ENCODE assay signal across 9 cellular contexts in the genomic region with DNA sequence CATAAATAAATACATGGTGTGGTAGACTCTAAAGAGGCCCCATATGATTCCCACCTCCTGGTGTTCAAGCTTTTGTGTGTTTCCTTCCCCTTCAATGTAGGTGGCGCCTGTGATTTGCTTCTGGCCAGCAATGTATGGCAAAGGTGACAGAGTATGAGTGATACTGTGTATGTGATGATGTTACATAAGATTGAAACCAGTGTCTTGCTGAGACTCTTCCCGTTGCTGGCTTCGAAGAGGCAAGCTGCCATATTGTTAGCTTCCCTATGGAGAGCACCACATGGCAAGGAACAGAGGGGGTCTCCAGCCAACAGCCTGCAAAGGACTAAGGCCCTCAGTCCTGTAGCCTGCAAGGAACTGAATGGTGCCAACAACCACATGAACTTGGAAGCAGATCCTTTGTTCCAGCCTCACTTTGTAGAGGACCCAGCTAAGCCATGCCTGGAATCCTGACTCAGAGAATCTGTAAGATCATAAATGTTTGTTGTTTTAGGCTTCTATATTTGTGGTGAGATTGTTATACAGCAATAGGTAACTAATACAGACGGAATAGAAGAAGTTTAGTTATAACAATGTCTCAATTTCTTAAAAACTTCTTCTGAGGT. TPM values are rescaled to one million over a fixed set of nuclear protein-coding genes. Genes with fewer than 3 reads are reported as not detected.
DNase-seq lines count a peak whose midpoint lies in the region; ATAC-seq and TF ChIP-seq lines count a peak whose summit lies in the region.
"Had no signal": no experiment of that assay in that cellular context is flagged by ENCODE, and none has a peak within 500 bp of the region (broad histone marks: within the 10 kb centered on the region; RNA-seq: fewer than 3 reads in every experiment).

No MANE protein-coding gene starts in this region.

- peak overlapping the region; percentile 88 for H3K9ac ChIP-seq in Loucy (ENCODE audit: low read depth, low read length, poor library complexity, severe bottlenecking)

- H3K27ac ChIP-seq in psoas muscle = peak overlapping the region; percentile 98

- H3K4me1 ChIP-seq in Loucy (ENCODE audit: insufficient read depth, low read length, poor library complexity, severe bottlenecking) = peaks cover 39% of the 10 kb centered on the region
- H3K4me1 ChIP-seq in psoas muscle = peaks cover 32% of the 10 kb centered on the region

- H3K79me2 ChIP-seq in Loucy (ENCODE audit: insufficient read depth, low read length) = peaks cover 50% of the 10 kb centered on the region

- H3K27ac Mint-ChIP-seq in activated CD4-positive, alpha-beta T cell treated with anti-CD3 and anti-CD28 coated beads for 36 hours = peak overlapping the region; percentile 64

- H3K4me1 Mint-ChIP-seq in activated CD4-positive, alpha-beta T cell treated with anti-CD3 and anti-CD28 coated beads for 36 hours = peaks cover 39% of the 10 kb centered on the region

- CTCF ChIA-PET in activated CD4-positive, alpha-beta T cell treated with anti-CD3 and anti-CD28 coated beads for 36 hours (lab: Charles Lee) = interaction anchor here (0.7 to 2.8 kb wide), 6 partner anchors 10 to 176 kb away, joined by 3 to 13 read pairs (median 4); no protein-coding TSS in a partner anchor

- peak overlapping the region; percentile 95 for H3K4me2 ChIP-seq in Loucy (ENCODE audit: low read depth, low read length, poor library complexity, severe bottlenecking)

- peaks cover 4% of the 10 kb centered on the region for H3K9me3 Mint-ChIP-seq in activated CD4-positive, alpha-beta T cell treated with anti-CD3 and anti-CD28 coated beads for 36 hours (ENCODE audit: low read depth)

- no peaks in the 10 kb centered on the region for H3F3A ChIP-seq in Loucy (ENCODE audit: low read depth)

- H3K36me3 Mint-ChIP-seq in activated CD4-positive, alpha-beta T cell treated with anti-CD3 and anti-CD28 coated beads for 36 hours (ENCODE audit: low read depth) = peaks cover 23% of the 10 kb centered on the region

- TF ChIP-seq CTCF in Loucy (conservative IDR thresholded peaks at IDR 0.05; ENCODE audit: low read length) = peak; percentile 65
- no peak for TF ChIP-seq CTCF in psoas muscle (IDR thresholded peaks at IDR 0.05)

- intact Hi-C loops in activated CD4-positive, alpha-beta T cell treated with anti-CD3 and anti-CD28 coated beads for 36 hours (cut with DNase I, micrococcal nuclease) = loop anchor here in 1 of 2 experiments (5.0 kb wide), 1 partner anchor 169 kb away; a partner anchor contains a TSS
- intact Hi-C loops in psoas muscle (cut with DNase I) = loop anchor here (5.0 kb wide), 2 partner anchors 36 to 56 kb away; no protein-coding TSS in a partner anchor

- no peaks in the 10 kb centered on the region for H3K27me3 ChIP-seq in Loucy (ENCODE audit: insufficient read depth, low read length, poor library complexity, severe bottlenecking)
- H3K27me3 ChIP-seq in psoas muscle (ENCODE audit: insufficient read depth in 3 of 3, low read length in 2 of 3) = no peaks in the 10 kb centered on the region

- DNase-seq in activated CD4-positive, alpha-beta T cell treated with anti-CD3 and anti-CD28 coated beads for 36 hours = peak; percentile 49
- no peak for DNase-seq in activated CD4-positive, alpha-beta T cell treated with anti-CD3 and anti-CD28 coated beads, Interleukin-2, amount 50 U/mL, for 4 hours
- peak; percentile 74 for DNase-seq in astrocyte of the hippocampus (ENCODE audit: low read depth, low spot score)
- no peak for DNase-seq in psoas muscle
- DNase-seq in D341Med (ENCODE audit: low spot score) = no peak
- no peak for DNase-seq in NCI-H1105 treated with DMSO at 0.1 percent for 48 hours (lab: John Stamatoyannopoulos, UW)
- DNase-seq in DMS79 treated with DMSO at 0.1 percent for 48 hours (lab: John Stamatoyannopoulos, UW) = no peak
- DNase-seq: GF-D8 had no signal

- ATAC-seq in activated CD4-positive, alpha-beta T cell treated with anti-CD3 and anti-CD28 coated beads for 36 hours = peak; percentile 25
- no peak for ATAC-seq in psoas muscle

- 64 to 80% (median 74%) methylated on average over 4 of the region's 4 CpGs for WGBS in psoas muscle, 3 donors

- H2AFZ ChIP-seq in Loucy (ENCODE audit: low read length) = no peak overlapping the region

- H4K20me1 ChIP-seq in Loucy (ENCODE audit: insufficient read depth, low read length, poor library complexity, severe bottlenecking) = peaks cover 26% of the 10 kb centered on the region

- peak overlapping the region; percentile 85 for H3K4me3 ChIP-seq in Loucy (ENCODE audit: low read length, poor library complexity, severe bottlenecking)
- H3K4me3 ChIP-seq in psoas muscle = peak overlapping the region; percentile 74

- H3K9me3 ChIP-seq in Loucy (ENCODE audit: insufficient read depth, low read depth, low read length) = no peaks in the 10 kb centered on the region
- no peaks in the 10 kb centered on the region for H3K9me3 ChIP-seq in psoas muscle

- H3K27me3 Mint-ChIP-seq in activated CD4-positive, alpha-beta T cell treated with anti-CD3 and anti-CD28 coated beads for 36 hours = no peaks in the 10 kb centered on the region

- POLR2A ChIA-PET in activated CD4-positive, alpha-beta T cell treated with anti-CD3 and anti-CD28 coated beads for 36 hours (lab: Charles Lee) = interaction anchor here (2.8 kb wide), 1 partner anchor 150 kb away, joined by 12 read pairs; a partner anchor contains a TSS

- H3K9me2 ChIP-seq in Loucy (replicated peaks; ENCODE audit: low read depth, low read length) = no peaks in the 10 kb centered on the region

- peak overlapping the region; percentile 84 for H3K4me3 Mint-ChIP-seq in activated CD4-positive, alpha-beta T cell treated with anti-CD3 and anti-CD28 coated beads for 36 hours

- no peaks in the 10 kb centered on the region for H3K36me3 ChIP-seq in Loucy (ENCODE audit: insufficient read depth, low read length)
- peaks cover 0 to 9% of the 10 kb centered on the region in 2 donors for H3K36me3 ChIP-seq in psoas muscle (ENCODE audit: insufficient read depth in 1 of 2, low read depth in 1 of 2)

RNA-seq across cellular contexts. Expression of a gene that starts 1.7 kb away (rescaled TPM):
- total RNA-seq in activated CD4-positive, alpha-beta T cell treated with anti-CD3 and anti-CD28 coated beads for 36 hours = 10 to 100 TPM; 79.3 to 89.5 TPM
- total RNA-seq in psoas muscle = 100 to 1,000 TPM in 2 of 4 donors, 10 to 100 TPM in 2; 92.7 to 128 (median 112) TPM
- polyA plus RNA-seq in psoas muscle = 10 to 100 TPM; 35.6 to 80.8 (median 39.3) TPM

Comparison
In these comparisons a context has a peak if more than half of its experiments do, and no peak if none do; other contexts are left out.
1. DNase-seq: peak in activated CD4-positive, alpha-beta T cell treated with anti-CD3 and anti-CD28 coated beads for 36 hours (single experiment) and astrocyte of the hippocampus (single experiment); none in activated CD4-positive, alpha-beta T cell treated with anti-CD3 and anti-CD28 coated beads, Interleukin-2, amount 50 U/mL, for 4 hours (0 of 2), psoas muscle (0 of 2), D341Med (single experiment), NCI-H1105 treated with DMSO at 0.1 percent for 48 hours (single experiment) and DMS79 treated with DMSO at 0.1 percent for 48 hours (single experiment).